In genomic region chr13:31138515-31138914, GRCh38 we compare ENCODE assay signal across 13 cellular contexts.
"Had no signal": no experiment of that assay in that cellular context is flagged by ENCODE, and none has a peak within 500 bp of the region (broad histone marks: within the 10 kb centered on the region; RNA-seq: fewer than 3 reads in every experiment).

No MANE protein-coding gene starts in this region.

- H3K9me3 Mint-ChIP-seq: activated naive CD4-positive, alpha-beta T cell treated with anti-CD3 and anti-CD28 coated beads, Interleukin-2, amount 10 ng/mL, durations not matched to agents 7 days and 5 days; neural progenitor cell had no signal

- H3K9me3 ChIP-seq: breast epithelium, lower lobe of right lung, ovary, thyroid gland, uterus had no signal

- H3K27ac ChIP-seq: lower lobe of right lung, neural progenitor cell, ovary, thyroid gland, uterus, VCaP had no signal

- H3K27me3 Mint-ChIP-seq: activated naive CD4-positive, alpha-beta T cell treated with anti-CD3 and anti-CD28 coated beads, Interleukin-2, amount 10 ng/mL, durations not matched to agents 7 days and 5 days had no signal

- H3K27me3 ChIP-seq: breast epithelium, neural progenitor cell, ovary, thyroid gland, uterus had no signal

- ATAC-seq: lower lobe of right lung had no signal

- H3K4me3 Mint-ChIP-seq: activated naive CD4-positive, alpha-beta T cell treated with anti-CD3 and anti-CD28 coated beads, Interleukin-2, amount 10 ng/mL, durations not matched to agents 7 days and 5 days; neural progenitor cell had no signal

- DNase-seq: activated CD4-positive, alpha-beta T cell treated with anti-CD3 and anti-CD28 coated beads for 4 hours; activated naive CD4-positive, alpha-beta T cell treated with anti-CD3 and anti-CD28 coated beads, Interleukin-2, amount 10 ng/mL, durations not matched to agents 7 days and 5 days; activated T-cell treated with anti-CD3 and anti-CD28 coated beads, Interleukin-2, amount 50 U/mL, for 48 hours; anterior cingulate cortex; lower lobe of right lung; midbrain; ovary; stimulated activated CD4-positive, alpha-beta T cell treated with anti-CD3 and anti-CD28 coated beads, Interleukin-4, amount 100 ng/mL, for 1 hour; thyroid gland; uterus had no signal

- H3K27ac Mint-ChIP-seq: activated naive CD4-positive, alpha-beta T cell treated with anti-CD3 and anti-CD28 coated beads, Interleukin-2, amount 10 ng/mL, durations not matched to agents 7 days and 5 days; neural progenitor cell had no signal

- H3K4me1 Mint-ChIP-seq: neural progenitor cell had no signal
